9 cellular contexts compared by ENCODE assay signal in the genomic region with DNA sequence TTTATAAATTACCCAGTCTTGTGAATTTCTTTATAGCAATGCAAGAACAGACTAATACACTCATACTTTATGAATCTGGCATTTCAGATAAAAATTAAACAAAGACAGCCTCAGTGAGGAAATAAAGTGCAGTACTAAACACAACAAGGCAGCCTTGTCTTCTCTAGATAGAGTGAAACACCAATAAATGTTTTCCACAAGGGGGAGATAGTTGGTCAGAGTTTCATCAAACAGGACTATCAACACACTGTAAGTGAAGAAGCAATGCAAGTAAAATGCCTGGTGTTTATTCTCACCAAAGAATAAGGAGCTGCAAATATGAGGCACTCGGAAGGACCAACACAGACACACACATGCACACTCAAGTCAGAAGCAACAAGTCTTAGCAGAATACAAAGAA.
DNase-seq lines count a peak whose midpoint lies in the region; ATAC-seq, FAIRE-seq and TF ChIP-seq lines count a peak whose summit lies in the region.
"Had no signal": no experiment of that assay in that cellular context is flagged by ENCODE, and none has a peak within 500 bp of the region (broad histone marks: within the 10 kb centered on the region; RNA-seq: fewer than 3 reads in every experiment).

No MANE protein-coding gene starts in this region.

- intact Hi-C loops in lower leg skin (cut with DNase I; ENCODE audit: low total_unique reads) = no loop called here

- H3K4me1 ChIP-seq in A549 (no peaks in the 10 kb centered on the region), mesendoderm (ENCODE audit: control insufficient read depth, low read depth, low read length) (no peaks in the 10 kb centered on the region)

- H3K9ac ChIP-seq in mesendoderm (ENCODE audit: low read length) = no peak overlapping the region

- no peak overlapping the region for H3K23ac ChIP-seq in mesendoderm (ENCODE audit: low read length)

- ATAC-seq in A549 (peak; percentile 81 to 90), HG02642 (IDR thresholded peaks at IDR 0.05; ENCODE audit: poor library complexity, unreplicated experiment) (no peak)

- POLR2A ChIA-PET in A549 (lab: Yijun Ruan, JAX) = no interaction called here

- H3K4me1 Mint-ChIP-seq in brain = no peaks in the 10 kb centered on the region

- H2BK15ac ChIP-seq in mesendoderm (replicated peaks; ENCODE audit: low read depth) = no peak overlapping the region

- H3K27me3 Mint-ChIP-seq in brain = peaks cover 2% of the 10 kb centered on the region

- H3K36me3 ChIP-seq in mesendoderm (ENCODE audit: control insufficient read depth, insufficient read depth, low read length) = no peaks in the 10 kb centered on the region

- peak; percentile 56 for FAIRE-seq in A549 (lab: Jason Lieb, UNC)

- H2AK5ac ChIP-seq in mesendoderm (ENCODE audit: low read length) = no peak overlapping the region

- TF ChIP-seq POLR2A in A549 (IDR thresholded peaks at IDR 0.05; ENCODE audit: low read length) = no peak
- no peak for TF ChIP-seq POLR2A in lower leg skin (IDR thresholded peaks at IDR 0.05)

- WGBS in A549 (ENCODE audit: missing lambda C conversion rate) = 13% methylated on average over 1 of the region's 1 CpG
- no CpG with 5 or more reads among the region's 1 CpG for WGBS in mesendoderm (ENCODE audit: extremely low coverage, insufficient coverage, low lambda C conversion rate)
- 59 to 67% methylated on average over 1 of the region's 1 CpG for WGBS in lower leg skin, 2 donors

- no peak overlapping the region for H2BK5ac ChIP-seq in mesendoderm (ENCODE audit: low read length)

- H3K56ac ChIP-seq in mesendoderm (ENCODE audit: low read length) = no peak overlapping the region

- DNase-seq in A549 (ENCODE audit: low read depth in 1 of 2, low spot score in 1 of 2) (peak; percentile 20 to 67), GM03348 (ENCODE audit: low spot score) (peak; percentile 40), NCI-H2081 treated with DMSO at 0.1 percent for 48 hours (lab: John Stamatoyannopoulos, UW) (peak; percentile 1), mesendoderm (peak; percentile 68), OCI-M2 (lab: John Stamatoyannopoulos, UW; ENCODE audit: unreplicated experiment) (no peak), lower leg skin (ENCODE audit: low spot score in 2 of 2) (no peak)

- no peaks in the 10 kb centered on the region for H3K79me1 ChIP-seq in mesendoderm (ENCODE audit: low read length)

- H3K27ac Mint-ChIP-seq in brain = no peak overlapping the region
- H3K27ac Mint-ChIP-seq: dendritic cell treated with granulocyte-macrophage colony-stimulating factor and Interleukin-4, amounts not matched to agents 40 ng/mL and 50 ng/mL, for 4 days had no signal

- H3K4me3 ChIP-seq in A549 (no peak overlapping the region), mesendoderm (ENCODE audit: low read length) (no peak overlapping the region), lower leg skin (ENCODE audit: low read depth, poor library complexity, severe bottlenecking) (no peak overlapping the region)

- H4K5ac ChIP-seq in mesendoderm (ENCODE audit: low read length) = no peak overlapping the region

- H3K27ac ChIP-seq in A549 (no peak overlapping the region), mesendoderm (ENCODE audit: low read depth, low read length) (no peak overlapping the region)

- H3K4me2 ChIP-seq in A549 (no peak overlapping the region), mesendoderm (ENCODE audit: low read length) (no peak overlapping the region)

- CTCF ChIA-PET in A549 (lab: Yijun Ruan, JAX) = interaction anchor here (0.6 to 1.9 kb wide), 10 partner anchors 10 to 1513 kb away, joined by 3 to 5 read pairs (median 4); no protein-coding TSS in a partner anchor

- H3K79me2 ChIP-seq in mesendoderm (ENCODE audit: control insufficient read depth, insufficient read depth, low read length) = no peaks in the 10 kb centered on the region

- no peak overlapping the region for H2BK120ac ChIP-seq in mesendoderm (ENCODE audit: low read depth, low read length)

- H4K8ac ChIP-seq in mesendoderm (ENCODE audit: low read depth, low read length) = no peak overlapping the region

- peaks cover 13 to 27% (median 21%) of the 10 kb centered on the region in 5 experiments for H3K9me3 Mint-ChIP-seq in brain
- H3K9me3 Mint-ChIP-seq: dendritic cell treated with granulocyte-macrophage colony-stimulating factor and Interleukin-4, amounts not matched to agents 40 ng/mL and 50 ng/mL, for 4 days had no signal

- H3K18ac ChIP-seq in mesendoderm (ENCODE audit: low read length) = no peak overlapping the region

- TF ChIP-seq RAD21 in A549 (conservative IDR thresholded peaks at IDR 0.05 in 1 of 2, IDR thresholded peaks at IDR 0.05 in 1 of 2) = peak; percentile 74 to 77

- no peak for TF ChIP-seq EP300 in A549 (IDR thresholded peaks at IDR 0.05)

- TF ChIP-seq CTCF in A549 (IDR thresholded peaks at IDR 0.05) = peak; percentile 52
- peak; percentile 20 to 27 for TF ChIP-seq CTCF in brain (conservative IDR thresholded peaks at IDR 0.05)
- TF ChIP-seq CTCF in lower leg skin (IDR thresholded peaks at IDR 0.05) = no peak

- H3K4ac ChIP-seq in mesendoderm (ENCODE audit: low read depth, low read length) = no peak overlapping the region

- no peaks in the 10 kb centered on the region for H3K27me3 ChIP-seq in mesendoderm (ENCODE audit: insufficient read depth, low read length, poor library complexity)

- H3K9me3 ChIP-seq in A549 = no peaks in the 10 kb centered on the region

- H3K4me3 Mint-ChIP-seq in brain = no peak overlapping the region
- H3K4me3 Mint-ChIP-seq: dendritic cell treated with granulocyte-macrophage colony-stimulating factor and Interleukin-4, amounts not matched to agents 40 ng/mL and 50 ng/mL, for 4 days had no signal

- H3K36me3 Mint-ChIP-seq in brain = peaks cover 5% of the 10 kb centered on the region

TF ChIP-seq in A549, 52 proteins besides CTCF, POLR2A, EP300 and RAD21:
- TF ChIP-seq SMC3 (IDR thresholded peaks at IDR 0.05) = peak; percentile 82
- TF ChIP-seq NR3C1 (IDR thresholded peaks at IDR 0.05) = no peak

Comparison
In these comparisons a context has a peak if more than half of its experiments do, and no peak if none do; other contexts are left out.
1. DNase-seq: peak in A549 (2 of 2), GM03348 (single experiment), NCI-H2081 treated with DMSO at 0.1 percent for 48 hours (single experiment) and mesendoderm (single experiment); none in OCI-M2 (single experiment) and lower leg skin (0 of 2).
2. CTCF ChIP-seq: peak in A549 (single experiment) and brain (2 of 2); none in lower leg skin (0 of 3).